Comparison of ENCODE assay signal across 10 cellular contexts in the genomic region with DNA sequence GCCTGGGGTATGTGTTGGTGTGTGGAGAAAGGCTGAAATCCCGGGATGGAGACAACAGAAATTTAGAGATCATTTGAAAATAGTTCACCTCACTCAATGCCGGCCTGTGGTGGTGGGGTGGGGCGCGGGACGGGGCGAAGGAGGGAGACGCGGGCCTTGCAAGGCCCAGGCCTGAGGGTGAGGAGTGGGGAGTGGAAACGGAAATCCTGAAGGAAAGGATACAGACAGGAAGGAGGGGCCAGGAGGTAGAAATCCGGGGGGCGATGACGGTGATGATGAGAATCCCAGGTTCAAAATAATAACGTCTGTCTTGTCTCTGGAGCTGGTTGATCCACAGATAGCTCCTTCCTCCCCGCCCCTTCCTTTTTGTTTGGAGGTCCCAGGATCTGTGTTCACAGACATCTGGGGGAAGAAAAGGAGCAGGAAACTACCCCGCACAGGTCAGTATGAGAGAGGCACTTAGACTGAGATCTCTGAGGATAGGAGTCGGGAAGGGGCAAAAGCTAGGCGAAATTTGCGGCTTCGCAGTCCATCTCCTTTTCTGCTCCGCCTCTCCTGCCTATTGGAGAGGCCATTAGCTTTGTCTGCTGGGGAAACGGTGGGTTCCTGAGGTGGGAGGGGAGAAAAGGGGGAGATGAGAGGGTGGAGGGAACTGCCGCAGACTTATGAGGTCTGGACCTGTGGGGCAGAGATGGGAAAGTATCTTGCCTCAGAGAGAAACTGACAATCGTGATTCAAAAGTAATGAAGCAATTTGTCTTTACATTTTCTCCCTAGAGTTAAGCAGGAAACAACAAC. TPM values are rescaled to one million over a fixed set of nuclear protein-coding genes. Genes with fewer than 3 reads are reported as not detected.
DNase-seq lines count a peak whose midpoint lies in the region; ATAC-seq and TF ChIP-seq lines count a peak whose summit lies in the region.
"Had no signal": no experiment of that assay in that cellular context is flagged by ENCODE, and none has a peak within 500 bp of the region (broad histone marks: within the 10 kb centered on the region; RNA-seq: fewer than 3 reads in every experiment).

No MANE protein-coding gene starts in this region.

- TF ChIP-seq POLR2A in breast epithelium (IDR thresholded peaks at IDR 0.05): no peak

- H3K4me3 ChIP-seq in breast epithelium (peak overlapping the region; percentile 32 to 52 (median 39)), fibroblast of mammary gland (ENCODE audit: control insufficient read depth, low read depth, low read length) (peak overlapping the region; percentile 50), upper lobe of right lung (peak overlapping the region; percentile 29)
- H3K4me3 ChIP-seq: adrenal gland had no signal

- no peak for TF ChIP-seq CTCF in breast epithelium (IDR thresholded peaks at IDR 0.05)
- TF ChIP-seq CTCF in MCF 10A (IDR thresholded peaks at IDR 0.05; ENCODE audit: unreplicated experiment): no peak
- no peak for TF ChIP-seq CTCF in fibroblast of mammary gland (conservative IDR thresholded peaks at IDR 0.05; ENCODE audit: control insufficient read depth, insufficient read depth, low read depth, low read length)
- no peak for TF ChIP-seq CTCF in nephron progenitor cell (IDR thresholded peaks at IDR 0.05)
- TF ChIP-seq CTCF in upper lobe of right lung (IDR thresholded peaks at IDR 0.05): no peak

- H3K9me3 Mint-ChIP-seq in MCF 10A (ENCODE audit: unreplicated experiment) (no peaks in the 10 kb centered on the region), nephron progenitor cell (peaks cover 13% of the 10 kb centered on the region)
- H3K9me3 Mint-ChIP-seq: activated B cell treated with CpG ODN at 0.5 μM for 24 hours had no signal

- H3K27ac ChIP-seq in breast epithelium (peak overlapping the region; percentile 45 to 71), upper lobe of right lung (no peak overlapping the region)
- H3K27ac ChIP-seq: adrenal gland had no signal

- ATAC-seq in upper lobe of right lung (no peak), HG02759 (IDR thresholded peaks at IDR 0.05; ENCODE audit: unreplicated experiment) (no peak), GM21737 (IDR thresholded peaks at IDR 0.05; ENCODE audit: unreplicated experiment) (no peak)

- H3K27me3 Mint-ChIP-seq in MCF 10A (ENCODE audit: insufficient read depth, unreplicated experiment) (peaks cover 83% of the 10 kb centered on the region), nephron progenitor cell (ENCODE audit: low read depth, poor library complexity) (no peaks in the 10 kb centered on the region)

- H3K27me3 ChIP-seq in breast epithelium (peaks cover 0 to 52% of the 10 kb centered on the region in 2 donors), upper lobe of right lung (no peaks in the 10 kb centered on the region)

- H3K4me3 Mint-ChIP-seq in MCF 10A (ENCODE audit: unreplicated experiment): no peak overlapping the region
- H3K4me3 Mint-ChIP-seq in nephron progenitor cell: peak overlapping the region; percentile 83
- H3K4me3 Mint-ChIP-seq: activated B cell treated with CpG ODN at 0.5 μM for 24 hours had no signal

- DNase-seq in breast epithelium (ENCODE audit: low spot score in 2 of 2) (no peak), MCF 10A (ENCODE audit: unreplicated experiment) (no peak), fibroblast of mammary gland (ENCODE audit: low read depth) (peak; percentile 4), nephron progenitor cell (peak; percentile 28), upper lobe of right lung (no peak), NCI-H2107 treated with DMSO at 0.1 percent for 48 hours (lab: John Stamatoyannopoulos, UW; ENCODE audit: unreplicated experiment) (no peak)
- DNase-seq: activated B cell treated with CpG ODN at 0.5 μM for 24 hours had no signal

- POLR2A ChIA-PET in MCF 10A (lab: Yijun Ruan, JAX): no interaction called here

- CTCF ChIA-PET in MCF 10A (lab: Yijun Ruan, JAX): interaction anchor here (0.6 kb wide), 1 partner anchor 1471 kb away, joined by 3 read pairs; no protein-coding TSS in a partner anchor

- intact Hi-C loops in breast epithelium (cut with DNase I; ENCODE audit: low total_unique reads) (no loop called here), MCF 10A (cut with micrococcal nuclease) (no loop called here), upper lobe of right lung (cut with DNase I) (no loop called here)

- H3K27ac Mint-ChIP-seq in MCF 10A (ENCODE audit: low read depth, unreplicated experiment): no peak overlapping the region
- peak overlapping the region; percentile 89 for H3K27ac Mint-ChIP-seq in nephron progenitor cell
- H3K27ac Mint-ChIP-seq: activated B cell treated with CpG ODN at 0.5 μM for 24 hours had no signal

- no peaks in the 10 kb centered on the region for H3K36me3 Mint-ChIP-seq in MCF 10A (ENCODE audit: insufficient read depth, unreplicated experiment)
- H3K36me3 Mint-ChIP-seq in nephron progenitor cell (ENCODE audit: low read depth): no peaks in the 10 kb centered on the region

- H3K4me1 ChIP-seq in breast epithelium (no peaks in the 10 kb centered on the region), upper lobe of right lung (no peaks in the 10 kb centered on the region)
- H3K4me1 ChIP-seq: adrenal gland had no signal

- H3K4me1 Mint-ChIP-seq in MCF 10A (ENCODE audit: insufficient read depth, unreplicated experiment): no peaks in the 10 kb centered on the region
- H3K4me1 Mint-ChIP-seq in nephron progenitor cell: peaks cover 34% of the 10 kb centered on the region

- no peaks in the 10 kb centered on the region for H3K36me3 ChIP-seq in breast epithelium
- no peaks in the 10 kb centered on the region for H3K36me3 ChIP-seq in upper lobe of right lung
- H3K36me3 ChIP-seq: adrenal gland had no signal

- BruUV-seq in MCF 10A (replicated peaks; lab: Mats Ljungman, UMichigan): no TSS peak

- H3K9me3 ChIP-seq in breast epithelium: no peaks in the 10 kb centered on the region
- H3K9me3 ChIP-seq in upper lobe of right lung: no peaks in the 10 kb centered on the region
- H3K9me3 ChIP-seq: adrenal gland had no signal

RNA-seq across cellular contexts. Expression of a gene that starts 0.8 kb away (rescaled TPM):
- total RNA-seq in breast epithelium (10 to 100 TPM in 2 of 3 donors, 1 to 10 TPM in 1; 2.9 to 11.1 (median 10.8) TPM), MCF 10A (2022) (not detected in 2 replicates), upper lobe of right lung (2.6 TPM)
- total RNA-seq: activated B cell treated with CpG ODN at 0.5 μM for 24 hours had no signal

RNA-seq across cellular contexts. Expression of a gene that starts 20.0 kb away (rescaled TPM):
- total RNA-seq in breast epithelium (10 to 100 TPM in 2 of 3 donors, 1 to 10 TPM in 1; 1.4 to 29.4 (median 12.5) TPM), MCF 10A (2022) (not detected in 2 replicates), upper lobe of right lung (16.9 TPM)

RNA-seq across cellular contexts. Expression of a gene that starts 25.5 kb away (rescaled TPM):
- total RNA-seq in breast epithelium: 10 to 100 TPM; 47.4 to 94.5 (median 92.8) TPM
- total RNA-seq in MCF 10A (2022): 40.3 and 63.9 TPM in 2 replicates
- 45.4 TPM for total RNA-seq in upper lobe of right lung

RNA-seq across cellular contexts. Expression of a gene that starts 45.5 kb away (rescaled TPM):
- total RNA-seq in breast epithelium (100 to 1,000 TPM in 2 of 3 donors, 10 to 100 TPM in 1; 95.4 to 133 (median 121) TPM), MCF 10A (2022) (166 and 173 TPM in 2 replicates), upper lobe of right lung (124 TPM)

RNA-seq across cellular contexts. Expression of a gene that starts 54.2 kb away (rescaled TPM):
- total RNA-seq in breast epithelium (1 to 10 TPM in 1 of 3 donors, under 1 TPM in 1, not detected in 1; 0.88 to 1.3 TPM), MCF 10A (2022) (not detected in 2 replicates), upper lobe of right lung (not detected)
- total RNA-seq: activated B cell treated with CpG ODN at 0.5 μM for 24 hours had no signal

Comparison
In these comparisons a context has a peak if more than half of its experiments do, and no peak if none do; other contexts are left out.
1. DNase-seq: peak in fibroblast of mammary gland (single experiment) and nephron progenitor cell (single experiment); none in breast epithelium (0 of 2), MCF 10A (single experiment), upper lobe of right lung (single experiment) and NCI-H2107 treated with DMSO at 0.1 percent for 48 hours (single experiment).
2. Peak in every context shown above with its lines, with median percentiles within 50 percentile points of each other: H3K4me3 ChIP-seq.